Comparison of ENCODE assay signal across 8 cellular contexts in the genomic region with DNA sequence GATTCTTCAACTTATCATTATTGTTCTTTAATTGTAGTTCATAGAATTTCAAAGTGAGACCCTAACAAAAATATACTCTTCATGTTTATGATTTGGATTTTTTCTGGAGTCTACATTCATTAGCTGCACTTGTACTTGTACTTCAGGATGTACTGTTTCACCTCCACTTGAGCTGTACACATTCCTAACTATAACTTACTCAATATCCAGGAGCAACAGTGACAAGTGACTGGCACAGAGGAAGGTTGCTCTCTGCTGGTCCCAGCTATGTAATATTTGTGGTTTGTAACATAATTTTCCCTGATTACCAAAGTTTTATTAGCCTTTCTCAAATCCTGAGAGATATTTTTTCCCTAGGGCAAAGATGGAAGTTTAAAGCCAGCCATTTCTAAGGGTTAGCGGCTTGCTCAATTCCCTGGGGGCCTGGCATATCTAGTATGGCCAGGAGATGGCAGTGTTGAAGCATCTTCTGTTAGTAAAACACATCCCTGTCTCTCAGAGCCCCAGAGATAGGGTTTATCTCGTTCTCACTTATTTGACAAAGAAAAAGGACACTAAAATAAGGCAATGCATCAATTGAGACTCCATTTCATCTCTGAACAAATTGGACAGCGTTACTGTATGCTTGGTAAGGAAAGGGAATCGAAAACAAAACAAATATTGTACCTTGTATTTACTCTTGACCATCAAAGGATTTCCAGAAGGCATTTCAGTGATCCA. TPM values are rescaled to one million over a fixed set of nuclear protein-coding genes. Genes with fewer than 3 reads are reported as not detected.
DNase-seq lines count a peak whose midpoint lies in the region; ATAC-seq, FAIRE-seq and TF ChIP-seq lines count a peak whose summit lies in the region.

No MANE protein-coding gene starts in this region.

- H3K4me2 ChIP-seq in SU-DHL-6 (ENCODE audit: low read depth, low read length, poor library complexity, severe bottlenecking) (no peak overlapping the region), GM12878 (ENCODE audit: control insufficient read depth, insufficient read depth) (no peak overlapping the region)

- H3K9ac ChIP-seq in SU-DHL-6 (ENCODE audit: low read length) (no peak overlapping the region), GM12878 (ENCODE audit: control insufficient read depth, insufficient read depth, low read length) (no peak overlapping the region)

- peak; percentile 69 for TF ChIP-seq RAD21 in GM12878 (IDR thresholded peaks at IDR 0.05; ENCODE audit: insufficient read depth, low read depth, low read length)

- intact Hi-C loops in GM12878 (cut with micrococcal nuclease; ENCODE audit: unreplicated experiment): loop anchor here (1.0 to 10.0 kb wide), 6 partner anchors 78 to 768 kb away; a partner anchor contains a TSS

- H3K9me3 ChIP-seq in MG63 (no peaks in the 10 kb centered on the region), SU-DHL-6 (ENCODE audit: insufficient read depth, low read length) (no peaks in the 10 kb centered on the region), GM12878 (replicated peaks; ENCODE audit: control insufficient read depth, insufficient read depth, low read length) (no peaks in the 10 kb centered on the region)

- POLR2A ChIA-PET in GM12878 (lab: Charles Lee): no interaction called here

- H4K20me1 ChIP-seq in SU-DHL-6 (ENCODE audit: low read depth, low read length) (no peaks in the 10 kb centered on the region), GM12878 (ENCODE audit: control insufficient read depth, insufficient read depth) (no peaks in the 10 kb centered on the region)

- SMC1A ChIA-PET in GM12878 (lab: Charles Lee; ENCODE audit: uncharacterized antibody, unreplicated experiment): no interaction called here

- no peak for TF ChIP-seq EP300 in GM12878 (IDR thresholded peaks at IDR 0.05; ENCODE audit: borderline replicate concordance in 1 of 2, control insufficient read depth in 1 of 2, low read depth in 2 of 2, low read length in 2 of 2)

- RAD21 ChIA-PET in GM12878 (lab: Charles Lee; ENCODE audit: unreplicated experiment): interaction anchor here (0.6 to 1.3 kb wide), 2 partner anchors 246 to 259 kb away, joined by 3 to 4 read pairs; no protein-coding TSS in a partner anchor

- no peaks in the 10 kb centered on the region for H3K4me1 ChIP-seq in GM12878 (ENCODE audit: control insufficient read depth, insufficient read depth, low read length)

- TF ChIP-seq CTCF in SU-DHL-6 (IDR thresholded peaks at IDR 0.05; ENCODE audit: insufficient read depth, low read length, poor library complexity, severe bottlenecking): peak; percentile 93
- peak; percentile 73 to 82 (median 77) for TF ChIP-seq CTCF in GM12878 (IDR thresholded peaks at IDR 0.05 in 2 of 3, conservative IDR thresholded peaks at IDR 0.05 in 1 of 3; ENCODE audit: control insufficient read depth in 2 of 3, extremely low read depth in 1 of 3, insufficient read depth in 1 of 3, low read depth in 3 of 3, low read length in 3 of 3)

- H3K36me3 ChIP-seq in H7 (replicated peaks; ENCODE audit: control insufficient read depth, insufficient read depth, low read length) (no peaks in the 10 kb centered on the region), MG63 (no peaks in the 10 kb centered on the region), SU-DHL-6 (ENCODE audit: low read length) (no peaks in the 10 kb centered on the region), GM12878 (ENCODE audit: control insufficient read depth in 2 of 2, insufficient read depth in 2 of 2, low read length in 1 of 2) (no peaks in the 10 kb centered on the region)

- FAIRE-seq in GM12878 (lab: Jason Lieb, UNC): peak; percentile 71

- H2AFZ ChIP-seq in SU-DHL-6 (ENCODE audit: low read depth, low read length, severe bottlenecking) (no peak overlapping the region), GM12878 (ENCODE audit: control insufficient read depth, low read depth, low read length) (no peak overlapping the region)

- peak; percentile 90 for ATAC-seq in GM12878

- 0% methylated on average over 4 of the region's 4 CpGs for WGBS in GM12878 (ENCODE audit: insufficient coverage, insufficient replicate concordance, low lambda C conversion rate, missing lambda C conversion rate)

- in situ Hi-C loops in GM12878 (cut with MboI): loop anchor here (5.0 kb wide), 1 partner anchor 258 kb away; a partner anchor contains a TSS

- CTCF ChIA-PET in GM12878 (lab: Yijun Ruan, JAX): interaction anchor here (0.6 to 2.1 kb wide), 9 partner anchors 9 to 285 kb away, joined by 3 to 10 read pairs (median 4); no protein-coding TSS in a partner anchor

- no TSS peak for BruUV-seq in GM12878 (replicated peaks; lab: Mats Ljungman, UMichigan)

- no peak overlapping the region for H3K27ac ChIP-seq in SU-DHL-6 (ENCODE audit: low read depth, low read length)
- H3K27ac ChIP-seq in GM12878 (ENCODE audit: control insufficient read depth, insufficient read depth): no peak overlapping the region

- no peak for TF ChIP-seq POLR2A in GM12878 (IDR thresholded peaks at IDR 0.05; ENCODE audit: low read depth, low read length)

- H3F3A ChIP-seq in SU-DHL-6 (ENCODE audit: insufficient read depth): no peaks in the 10 kb centered on the region

- no peak overlapping the region for H3K4me3 ChIP-seq in H7 (ENCODE audit: insufficient read depth, low read depth, low read length)
- H3K4me3 ChIP-seq in MG63: no peak overlapping the region
- no peak overlapping the region for H3K4me3 ChIP-seq in SU-DHL-6 (ENCODE audit: insufficient read depth, low read length, poor library complexity, severe bottlenecking)
- H3K4me3 ChIP-seq in GM12878: no peak overlapping the region

- no peaks in the 10 kb centered on the region for H3K9me2 ChIP-seq in SU-DHL-6 (replicated peaks; ENCODE audit: insufficient read depth, low read length)

- H3K79me2 ChIP-seq in SU-DHL-6 (ENCODE audit: insufficient read depth, low read length): no peaks in the 10 kb centered on the region
- H3K79me2 ChIP-seq in GM12878 (ENCODE audit: control insufficient read depth, insufficient read depth, low read length): no peaks in the 10 kb centered on the region

- H3K27me3 ChIP-seq in H7 (ENCODE audit: control insufficient read depth, insufficient read depth, low read length): no peaks in the 10 kb centered on the region
- H3K27me3 ChIP-seq in MG63: no peaks in the 10 kb centered on the region
- no peaks in the 10 kb centered on the region for H3K27me3 ChIP-seq in SU-DHL-6 (ENCODE audit: low read length)
- H3K27me3 ChIP-seq in GM12878 (replicated peaks in 1 of 2; ENCODE audit: control insufficient read depth in 2 of 2, insufficient read depth in 2 of 2, low read length in 1 of 2): no peaks in the 10 kb centered on the region

- DNase-seq in NCI-H2227 (lab: John Stamatoyannopoulos, UW; ENCODE audit: unreplicated experiment) (peak; percentile 49), NCI-H2227 treated with DMSO at 0.1 percent for 48 hours (lab: John Stamatoyannopoulos, UW) (no peak), H7 (peak; percentile 41), MG63 (peak; percentile 47), GM12878 (ENCODE audit: low read depth, low spot score) (peak; percentile 13), iPS-NIHi11 (ENCODE audit: low spot score) (peak; percentile 58)
- DNase-seq in stimulated activated CD4-positive, alpha-beta T cell treated with anti-CD3 and anti-CD28 coated beads, Interleukin-12 subunit alpha, Interleukin-12 subunit beta, amount 100 ng/mL, for 48 hours (ENCODE audit: low read depth in 2 of 3, low spot score in 1 of 3): peak; percentile 3 to 54 (median 17)

RNA-seq across cellular contexts. Expression of a gene that starts 14.2 kb away (rescaled TPM):
- 0.11 and 0.21 TPM in 2 replicates for total RNA-seq in H7 (2014; rRNA removed; shearing (Covaris generic))
- total RNA-seq in MG63 (2014; rRNA removed; shearing (Covaris generic); ENCODE audit: low replicate concordance): not detected in 2 replicates
- total RNA-seq in GM12878 (2013; cell fraction: nucleolus; rRNA removed): not detected in 2 replicates
- total RNA-seq in GM12878 (2014; rRNA removed) (not detected in 2 replicates), GM12878 (2014; rRNA removed; fragmentation: Illumina TruSeq; extraction: Trizol) (not detected in 2 replicates), GM12878 (2021) (not detected in 2 replicates)
- not detected for polyA plus RNA-seq in GM12878 (2011; ENCODE audit: low read depth)
- polyA plus RNA-seq in GM12878 (2011; rRNA removed) (not detected in 2 replicates), GM12878 (2014; fragmentation: Illumina TruSeq; extraction: Trizol) (not detected in 2 replicates), GM12878 (2014; fragmentation: Nextera tagmentation; extraction: Ambion mirVana) (not detected), GM12878 (2014; rRNA removed) (not detected in 2 replicates), GM12878 (2016; fragmentation: Nextera tagmentation; extraction: Ambion mirVana) (not detected)
- not detected in 2 replicates for polyA plus RNA-seq in GM12878 (2011; cell fraction: cytosol; rRNA removed)
- not detected in 2 replicates for polyA plus RNA-seq in GM12878 (2011; cell fraction: nucleus; rRNA removed)
- not detected in 2 replicates for polyA plus RNA-seq in GM12878 (2012)
- polyA minus RNA-seq in GM12878 (2011; rRNA and poly(A)+ RNA removed): not detected in 2 replicates
- polyA minus RNA-seq in GM12878 (2011; cell fraction: cytosol; rRNA and poly(A)+ RNA removed): not detected in 2 replicates
- polyA minus RNA-seq in GM12878 (2011; cell fraction: nucleus; rRNA and poly(A)+ RNA removed): not detected in 2 replicates

RNA-seq across cellular contexts. Expression of a gene that starts 30.6 kb away (rescaled TPM):
- total RNA-seq in H7 (2014; rRNA removed; shearing (Covaris generic)): 3.0 and 8.2 TPM in 2 replicates
- total RNA-seq in MG63 (2014; rRNA removed; shearing (Covaris generic); ENCODE audit: low replicate concordance): not detected in 2 replicates
- total RNA-seq in GM12878 (2013; cell fraction: nucleolus; rRNA removed): not detected in 2 replicates
- total RNA-seq in GM12878 (2014; rRNA removed): not detected in 2 replicates
- total RNA-seq in GM12878 (2014; rRNA removed; fragmentation: Illumina TruSeq; extraction: Trizol): not detected in 2 replicates
- total RNA-seq in GM12878 (2021): not detected in 2 replicates
- polyA plus RNA-seq in GM12878 (2011; ENCODE audit: low read depth): not detected
- polyA plus RNA-seq in GM12878 (2011; rRNA removed): not detected in 2 replicates
- polyA plus RNA-seq in GM12878 (2011; cell fraction: cytosol; rRNA removed): not detected in 2 replicates
- polyA plus RNA-seq in GM12878 (2011; cell fraction: nucleus; rRNA removed): not detected in 2 replicates
- not detected in 2 replicates for polyA plus RNA-seq in GM12878 (2012)
- not detected in 2 replicates for polyA plus RNA-seq in GM12878 (2014; fragmentation: Illumina TruSeq; extraction: Trizol)
- not detected for polyA plus RNA-seq in GM12878 (2014; fragmentation: Nextera tagmentation; extraction: Ambion mirVana)
- polyA plus RNA-seq in GM12878 (2014; rRNA removed): not detected in 2 replicates
- not detected for polyA plus RNA-seq in GM12878 (2016; fragmentation: Nextera tagmentation; extraction: Ambion mirVana)
- not detected in 2 replicates for polyA minus RNA-seq in GM12878 (2011; rRNA and poly(A)+ RNA removed)
- polyA minus RNA-seq in GM12878 (2011; cell fraction: cytosol; rRNA and poly(A)+ RNA removed): not detected in 2 replicates
- polyA minus RNA-seq in GM12878 (2011; cell fraction: nucleus; rRNA and poly(A)+ RNA removed): not detected in 2 replicates

RNA-seq across cellular contexts. Expression of a gene that starts 54.6 kb away (rescaled TPM):
- not detected in 2 replicates for total RNA-seq in H7 (2014; rRNA removed; shearing (Covaris generic))
- total RNA-seq in MG63 (2014; rRNA removed; shearing (Covaris generic); ENCODE audit: low replicate concordance): not detected in 2 replicates
- total RNA-seq in GM12878 (2013; cell fraction: nucleolus; rRNA removed): not detected in 2 replicates
- total RNA-seq in GM12878 (2014; rRNA removed) (not detected in 2 replicates), GM12878 (2014; rRNA removed; fragmentation: Illumina TruSeq; extraction: Trizol) (not detected in 2 replicates), GM12878 (2021) (not detected in 2 replicates)
- not detected for polyA plus RNA-seq in GM12878 (2011; ENCODE audit: low read depth)
- polyA plus RNA-seq in GM12878 (2011; rRNA removed) (not detected in 2 replicates), GM12878 (2014; fragmentation: Illumina TruSeq; extraction: Trizol) (not detected in 2 replicates), GM12878 (2014; fragmentation: Nextera tagmentation; extraction: Ambion mirVana) (not detected), GM12878 (2014; rRNA removed) (not detected in 2 replicates), GM12878 (2016; fragmentation: Nextera tagmentation; extraction: Ambion mirVana) (not detected)
- polyA plus RNA-seq in GM12878 (2011; cell fraction: cytosol; rRNA removed): not detected in 2 replicates
- polyA plus RNA-seq in GM12878 (2011; cell fraction: nucleus; rRNA removed): not detected in 2 replicates
- polyA plus RNA-seq in GM12878 (2012): not detected in 2 replicates
- not detected in 2 replicates for polyA minus RNA-seq in GM12878 (2011; rRNA and poly(A)+ RNA removed)
- polyA minus RNA-seq in GM12878 (2011; cell fraction: cytosol; rRNA and poly(A)+ RNA removed): not detected in 2 replicates
- not detected in 2 replicates for polyA minus RNA-seq in GM12878 (2011; cell fraction: nucleus; rRNA and poly(A)+ RNA removed)
